Comparison of ENCODE assay signal across 9 cellular contexts in the genomic region with DNA sequence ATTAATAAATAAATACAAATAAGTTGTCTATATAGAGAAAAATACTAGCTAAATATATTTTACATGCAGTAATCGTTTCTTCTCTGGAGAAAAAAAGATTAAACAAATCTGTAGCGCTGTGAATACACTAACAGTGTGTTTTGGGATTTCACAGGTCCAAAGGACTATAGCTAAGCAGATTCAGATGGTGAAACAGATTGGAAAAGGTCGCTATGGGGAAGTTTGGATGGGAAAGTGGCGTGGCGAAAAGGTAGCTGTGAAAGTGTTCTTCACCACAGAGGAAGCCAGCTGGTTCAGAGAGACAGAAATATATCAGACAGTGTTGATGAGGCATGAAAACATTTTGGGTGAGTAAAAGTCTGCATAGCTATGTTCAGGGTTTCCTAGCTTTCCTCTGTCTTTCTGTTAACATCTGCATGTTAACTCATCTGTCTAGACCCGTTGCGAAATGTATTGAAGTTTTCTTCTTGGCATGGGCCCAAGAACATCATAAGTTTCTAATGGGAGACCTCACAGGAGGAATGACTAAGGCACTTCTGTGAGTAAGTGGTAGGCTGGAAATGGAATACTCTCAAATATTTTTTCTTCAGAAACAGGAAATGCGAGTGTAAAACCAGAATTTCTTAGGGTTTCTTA.
A peak's percentile ranks its signal among the peaks of the same experiment; 100 is the strongest.
DNase-seq lines count a peak whose midpoint lies in the region; ATAC-seq, FAIRE-seq and TF ChIP-seq lines count a peak whose summit lies in the region.
"Had no signal": no experiment of that assay in that cellular context is flagged by ENCODE, and none has a peak within 500 bp of the region (broad histone marks: within the 10 kb centered on the region; RNA-seq: fewer than 3 reads in every experiment).

No MANE protein-coding gene starts in this region.

- H3K9me3 ChIP-seq in astrocyte (ENCODE audit: insufficient read depth, low read depth, low read length) = no peaks in the 10 kb centered on the region

- H3K4me2 ChIP-seq in astrocyte (ENCODE audit: low read length) = peak overlapping the region; percentile 81

- DNase-seq in HL-60 (ENCODE audit: low read depth in 1 of 2, low spot score in 1 of 2) (peak; percentile 34 to 53), astrocyte (ENCODE audit: low read depth) (peak; percentile 99), kidney glomerular epithelial cell (lab: John Stamatoyannopoulos, UW) (peak; percentile 100), iPS-NIHi7 (ENCODE audit: extremely low spot score) (no peak)
- DNase-seq in activated CD4-positive, alpha-beta memory T cell treated with anti-CD3 and anti-CD28 coated beads for 36 hours = no peak

- H4K20me1 ChIP-seq in astrocyte (ENCODE audit: insufficient read depth, low read length) = no peaks in the 10 kb centered on the region

- no peaks in the 10 kb centered on the region for H3K27me3 Mint-ChIP-seq in astrocyte (ENCODE audit: low read depth, unreplicated experiment)
- peaks cover 1% of the 10 kb centered on the region for H3K27me3 Mint-ChIP-seq in activated CD4-positive, alpha-beta memory T cell treated with anti-CD3 and anti-CD28 coated beads for 36 hours
- H3K27me3 Mint-ChIP-seq: IgD-negative memory B cell had no signal

- H3K9me3 Mint-ChIP-seq in astrocyte (ENCODE audit: unreplicated experiment) = peaks cover 6% of the 10 kb centered on the region
- H3K9me3 Mint-ChIP-seq in activated CD4-positive, alpha-beta memory T cell treated with anti-CD3 and anti-CD28 coated beads for 36 hours = no peaks in the 10 kb centered on the region

- no peak for TF ChIP-seq CTCF in HL-60 (IDR thresholded peaks at IDR 0.05; ENCODE audit: insufficient read depth, low read length)
- no peak for TF ChIP-seq CTCF in astrocyte (IDR thresholded peaks at IDR 0.05; ENCODE audit: insufficient read depth, low read depth, low read length)

- H3K36me3 Mint-ChIP-seq in astrocyte (ENCODE audit: low read depth, unreplicated experiment) = peaks cover 10% of the 10 kb centered on the region
- no peaks in the 10 kb centered on the region for H3K36me3 Mint-ChIP-seq in activated CD4-positive, alpha-beta memory T cell treated with anti-CD3 and anti-CD28 coated beads for 36 hours
- H3K36me3 Mint-ChIP-seq: IgD-negative memory B cell had no signal

- peaks cover 39% of the 10 kb centered on the region for H3K4me1 Mint-ChIP-seq in astrocyte (ENCODE audit: low read depth, unreplicated experiment)
- H3K4me1 Mint-ChIP-seq in activated CD4-positive, alpha-beta memory T cell treated with anti-CD3 and anti-CD28 coated beads for 36 hours (ENCODE audit: low read depth) = peaks cover 5% of the 10 kb centered on the region
- H3K4me1 Mint-ChIP-seq: IgD-negative memory B cell had no signal

- ATAC-seq in GM18498 (IDR thresholded peaks at IDR 0.05; ENCODE audit: unreplicated experiment) (no peak), GM21390 (IDR thresholded peaks at IDR 0.05; ENCODE audit: unreplicated experiment) (no peak)

- peak; percentile 100 for FAIRE-seq in astrocyte (lab: Jason Lieb, UNC)

- H3K27ac ChIP-seq in ACC112 (ENCODE audit: low read depth, low read length) (peak overlapping the region; percentile 83), HL-60 (replicated peaks) (no peak overlapping the region), astrocyte (ENCODE audit: low read depth, low read length) (peak overlapping the region; percentile 97)

- intact Hi-C loops in activated CD4-positive, alpha-beta memory T cell treated with anti-CD3 and anti-CD28 coated beads for 36 hours (cut with micrococcal nuclease) = loop anchor here (10.0 kb wide), 1 partner anchor 725 kb away; no protein-coding TSS in a partner anchor

- H3K4me3 ChIP-seq in ACC112 (ENCODE audit: low read depth, low read length) (peak overlapping the region; percentile 71), HL-60 (replicated peaks; ENCODE audit: insufficient read depth, low read length) (no peak overlapping the region), astrocyte (ENCODE audit: insufficient read depth, low read depth, low read length) (peak overlapping the region; percentile 45)

- H3K27ac Mint-ChIP-seq in astrocyte (ENCODE audit: unreplicated experiment) = peak overlapping the region; percentile 98
- H3K27ac Mint-ChIP-seq in activated CD4-positive, alpha-beta memory T cell treated with anti-CD3 and anti-CD28 coated beads for 36 hours = no peak overlapping the region
- H3K27ac Mint-ChIP-seq: IgD-negative memory B cell had no signal

- no peaks in the 10 kb centered on the region for H3K36me3 ChIP-seq in ACC112 (ENCODE audit: insufficient read depth, low read length)
- H3K36me3 ChIP-seq in astrocyte (ENCODE audit: insufficient read depth, low read length) = no peaks in the 10 kb centered on the region

- H2AFZ ChIP-seq in ACC112 (ENCODE audit: low read length, unreplicated experiment) (peak overlapping the region; percentile 70), astrocyte (ENCODE audit: low read depth, low read length) (peak overlapping the region; percentile 6)

- H3K9ac ChIP-seq in astrocyte (ENCODE audit: low read length) = peak overlapping the region; percentile 76

- no peak overlapping the region for H3K4me3 Mint-ChIP-seq in astrocyte (ENCODE audit: unreplicated experiment)
- no peak overlapping the region for H3K4me3 Mint-ChIP-seq in activated CD4-positive, alpha-beta memory T cell treated with anti-CD3 and anti-CD28 coated beads for 36 hours
- H3K4me3 Mint-ChIP-seq: IgD-negative memory B cell had no signal

- H3K79me2 ChIP-seq in ACC112 (ENCODE audit: control insufficient read depth, insufficient read depth, low read length, unreplicated experiment) (no peaks in the 10 kb centered on the region), astrocyte (ENCODE audit: insufficient read depth, low read length) (no peaks in the 10 kb centered on the region)

- H3K4me1 ChIP-seq in ACC112 (ENCODE audit: control insufficient read depth, insufficient read depth, low read length, unreplicated experiment) = peaks cover 23% of the 10 kb centered on the region
- H3K4me1 ChIP-seq in astrocyte (ENCODE audit: insufficient read depth, low read length) = peaks cover 11% of the 10 kb centered on the region

- H3K27me3 ChIP-seq in ACC112 (ENCODE audit: insufficient read depth, low read length) = no peaks in the 10 kb centered on the region
- H3K27me3 ChIP-seq in HL-60 (ENCODE audit: insufficient read depth, poor library complexity, severe bottlenecking) = no peaks in the 10 kb centered on the region
- H3K27me3 ChIP-seq in astrocyte (ENCODE audit: insufficient read depth, low read length) = no peaks in the 10 kb centered on the region

- CTCF ChIA-PET in activated CD4-positive, alpha-beta memory T cell treated with anti-CD3 and anti-CD28 coated beads for 36 hours (lab: Charles Lee) = no interaction called here

- POLR2A ChIA-PET in activated CD4-positive, alpha-beta memory T cell treated with anti-CD3 and anti-CD28 coated beads for 36 hours (lab: Charles Lee) = no interaction called here

Comparison
In these comparisons a context has a peak if more than half of its experiments do, and no peak if none do; other contexts are left out.
1. DNase-seq: peak in HL-60 (2 of 2), astrocyte (single experiment) and kidney glomerular epithelial cell (single experiment); none in activated CD4-positive, alpha-beta memory T cell treated with anti-CD3 and anti-CD28 coated beads for 36 hours (single experiment) and iPS-NIHi7 (single experiment).